Comparison of ENCODE assay signal across 8 cellular contexts in genomic region chr5:34486160-34486765, GRCh38.
DNase-seq lines count a peak whose midpoint lies in the region; ATAC-seq, FAIRE-seq and TF ChIP-seq lines count a peak whose summit lies in the region.

No MANE protein-coding gene starts in this region.

- intact Hi-C loops in activated CD4-positive, alpha-beta memory T cell treated with anti-CD3 and anti-CD28 coated beads for 36 hours (cut with micrococcal nuclease) = loop anchor here (1.0 to 10.0 kb wide), 4 partner anchors 52 to 517 kb away; partner anchors contain the start of gene TTC23L

- peak overlapping the region; percentile 46 for H4K91ac ChIP-seq in H1 (replicated peaks; ENCODE audit: insufficient read length, low read length)

- H4K8ac ChIP-seq in H1 (ENCODE audit: extremely low read depth, insufficient read depth, low read length) = no peak overlapping the region

- DNase-seq in GM03348 (ENCODE audit: low spot score) = peak; percentile 82
- DNase-seq in HK-2 (ENCODE audit: unreplicated experiment) = peak; percentile 75
- DNase-seq in NCI-H748 (lab: John Stamatoyannopoulos, UW; ENCODE audit: unreplicated experiment) = peak; percentile 97
- peak; percentile 78 for DNase-seq in activated CD4-positive, alpha-beta memory T cell treated with anti-CD3 and anti-CD28 coated beads for 36 hours
- peak in 1 of 2 experiments; percentile 90 for DNase-seq in H1 (ENCODE audit: low read depth in 1 of 2, low spot score in 2 of 2)
- DNase-seq in memory B cell (ENCODE audit: low spot score in 2 of 2) = peak; percentile 34 to 59
- peak; percentile 61 for DNase-seq in stimulated activated CD8-positive, alpha-beta memory T cell treated with anti-CD3 and anti-CD28 coated beads, Interleukin-15, amount 100 ng/mL, for 24 hours (ENCODE audit: low read depth)

- no peak overlapping the region for H3K18ac ChIP-seq in H1 (ENCODE audit: extremely low read depth, low read length)

- ATAC-seq in memory B cell (ENCODE audit: low read depth) (peak; percentile 52), HG02970 (IDR thresholded peaks at IDR 0.05; ENCODE audit: low FRiP score, unreplicated experiment) (no peak)

- H3K4me1 ChIP-seq in H1 (replicated peaks in 1 of 4; ENCODE audit: control insufficient read depth in 3 of 4, insufficient read depth in 4 of 4, low read length in 3 of 4) = peaks cover 6 to 26% (median 16%) of the 10 kb centered on the region in 4 experiments; a peak in 6 of 7 replicates

- TF ChIP-seq CTCF in H1 (IDR thresholded peaks at IDR 0.05; ENCODE audit: control extremely low read depth in 1 of 3, insufficient read depth in 1 of 3, low read depth in 1 of 3, low read length in 3 of 3) = peak; percentile 59 to 84 (median 77)

- peak overlapping the region; percentile 78 for H2BK120ac ChIP-seq in H1 (replicated peaks; ENCODE audit: low read depth, low read length)

- H2AFZ ChIP-seq in H1 (ENCODE audit: low read length) = no peak overlapping the region

- CTCF ChIA-PET in activated CD4-positive, alpha-beta memory T cell treated with anti-CD3 and anti-CD28 coated beads for 36 hours (lab: Charles Lee) = interaction anchor here (0.6 to 5.4 kb wide), 31 partner anchors 8 to 789 kb away, joined by 3 to 48 read pairs (median 4); no protein-coding TSS in a partner anchor
- CTCF ChIA-PET in H1 (lab: Charles Lee; ENCODE audit: partially characterized antibody) = interaction anchor here (0.6 to 5.0 kb wide), 29 partner anchors 9 to 518 kb away, joined by 3 to 44 read pairs (median 5); no protein-coding TSS in a partner anchor

- no peaks in the 10 kb centered on the region for H4K20me1 ChIP-seq in H1 (replicated peaks in 1 of 2; ENCODE audit: control insufficient read depth in 1 of 2, insufficient read depth in 2 of 2, low read length in 2 of 2)

- no peak overlapping the region for H2BK15ac ChIP-seq in H1 (ENCODE audit: low read length)

- H3K27me3 Mint-ChIP-seq in activated CD4-positive, alpha-beta memory T cell treated with anti-CD3 and anti-CD28 coated beads for 36 hours = peaks cover 39% of the 10 kb centered on the region
- H3K27me3 Mint-ChIP-seq in memory B cell = peaks cover 12% of the 10 kb centered on the region

- H3K4me3 Mint-ChIP-seq in activated CD4-positive, alpha-beta memory T cell treated with anti-CD3 and anti-CD28 coated beads for 36 hours = no peak overlapping the region
- H3K4me3 Mint-ChIP-seq in memory B cell = no peak overlapping the region

- TF ChIP-seq EP300 in H1 (IDR thresholded peaks at IDR 0.05; ENCODE audit: borderline replicate concordance in 1 of 2, low read depth in 2 of 2, low read length in 2 of 2) = 0 out of 3 replicates have a peak, but pooled peaks of 1 of the 2 experiments have one; percentile 26

- peaks cover 5 to 9% of the 10 kb centered on the region in 2 experiments; a peak in 3 of 4 replicates for H3K9me3 ChIP-seq in H1 (ENCODE audit: insufficient read depth in 2 of 2, low read depth in 1 of 2, low read length in 1 of 2)

- H3K23ac ChIP-seq in H1 (ENCODE audit: insufficient read length) = no peak overlapping the region

- H2BK12ac ChIP-seq in H1 (ENCODE audit: low read depth, low read length) = no peak overlapping the region

- H3K14ac ChIP-seq in H1 (ENCODE audit: insufficient read length) = no peak overlapping the region

- no peak overlapping the region for H3K27ac Mint-ChIP-seq in activated CD4-positive, alpha-beta memory T cell treated with anti-CD3 and anti-CD28 coated beads for 36 hours
- no peak overlapping the region for H3K27ac Mint-ChIP-seq in memory B cell

- no peaks in the 10 kb centered on the region for H3K79me2 ChIP-seq in H1 (ENCODE audit: control insufficient read depth in 1 of 2, insufficient read depth in 2 of 2, low read length in 2 of 2)

- no peak overlapping the region for H3K9ac ChIP-seq in H1 (replicated peaks in 1 of 4; ENCODE audit: extremely low read depth in 1 of 4, low read depth in 3 of 4, low read length in 3 of 4)

- H3K4me1 Mint-ChIP-seq in activated CD4-positive, alpha-beta memory T cell treated with anti-CD3 and anti-CD28 coated beads for 36 hours (ENCODE audit: low read depth) = peaks cover 8% of the 10 kb centered on the region
- peaks cover 3% of the 10 kb centered on the region for H3K4me1 Mint-ChIP-seq in memory B cell

- TF ChIP-seq RAD21 in H1 (IDR thresholded peaks at IDR 0.05 in 1 of 2, conservative IDR thresholded peaks at IDR 0.05 in 1 of 2; ENCODE audit: low read depth in 2 of 2, low read length in 2 of 2) = peak; percentile 93 to 97

- no peak overlapping the region for H3K4me2 ChIP-seq in H1 (ENCODE audit: insufficient read depth in 1 of 2, low read depth in 2 of 2, low read length in 2 of 2)

- 36% methylated on average over 14 of the region's 14 CpGs; no CpG with 5 or more reads in 1 of the 2 experiments for WGBS in H1 (ENCODE audit: extremely low coverage in 1 of 2, insufficient coverage in 1 of 2, insufficient read length in 1 of 2, insufficient replicate concordance in 2 of 2, low coverage in 1 of 2, low lambda C conversion rate in 2 of 2, missing lambda C conversion rate in 1 of 2), 2 experiments

- H2AK5ac ChIP-seq in H1 (ENCODE audit: low read depth, low read length) = no peak overlapping the region

- H3K56ac ChIP-seq in H1 (replicated peaks; ENCODE audit: insufficient read length, low read depth, low read length) = no peak overlapping the region

- H3K36me3 ChIP-seq in H1 (ENCODE audit: control insufficient read depth in 2 of 4, insufficient read depth in 4 of 4, low read length in 3 of 4) = no peaks in the 10 kb centered on the region

- peak; percentile 72 for FAIRE-seq in H1 (lab: Jason Lieb, UNC)

- H3K27ac ChIP-seq in H1 (ENCODE audit: low read depth, low read length) = no peak overlapping the region

- H3K23me2 ChIP-seq in H1 (ENCODE audit: low read depth, low read length) = no peaks in the 10 kb centered on the region

- H3K4me3 ChIP-seq in H1 (ENCODE audit: extremely low read depth in 1 of 4, insufficient read depth in 2 of 4, low read depth in 3 of 4, low read length in 4 of 4) = no peak overlapping the region

- H3K9me3 Mint-ChIP-seq in activated CD4-positive, alpha-beta memory T cell treated with anti-CD3 and anti-CD28 coated beads for 36 hours = no peaks in the 10 kb centered on the region
- no peaks in the 10 kb centered on the region for H3K9me3 Mint-ChIP-seq in memory B cell

- no peaks in the 10 kb centered on the region for H3K36me3 Mint-ChIP-seq in activated CD4-positive, alpha-beta memory T cell treated with anti-CD3 and anti-CD28 coated beads for 36 hours
- H3K36me3 Mint-ChIP-seq in memory B cell = no peaks in the 10 kb centered on the region

- no peak overlapping the region for H4K5ac ChIP-seq in H1 (ENCODE audit: insufficient read length, low read depth, low read length)

- no peak for TF ChIP-seq POLR2A in H1 (IDR thresholded peaks at IDR 0.05; ENCODE audit: control extremely low read depth in 1 of 2, low read depth in 2 of 2, low read length in 2 of 2)

- H2BK20ac ChIP-seq in H1 (ENCODE audit: low read length) = no peak overlapping the region

- H3K4ac ChIP-seq in H1 (replicated peaks; ENCODE audit: insufficient read length, low read depth, low read length) = no peak overlapping the region

- H3K79me1 ChIP-seq in H1 (ENCODE audit: low read depth, low read length) = no peaks in the 10 kb centered on the region

- peak overlapping the region; percentile 19; the same call in 1 of the 2 replicates for H2BK5ac ChIP-seq in H1 (ENCODE audit: low read depth, low read length)

- POLR2A ChIA-PET in activated CD4-positive, alpha-beta memory T cell treated with anti-CD3 and anti-CD28 coated beads for 36 hours (lab: Charles Lee) = no interaction called here
- POLR2A ChIA-PET in H1 (lab: Charles Lee; ENCODE audit: partially characterized antibody) = interaction anchor here (0.7 to 3.4 kb wide), 6 partner anchors 11 to 444 kb away, joined by 3 to 22 read pairs (median 3); partner anchors contain the start of genes BRIX1, RAD1 and RAI14

- no peaks in the 10 kb centered on the region for H3K27me3 ChIP-seq in H1 (replicated peaks in 1 of 4; ENCODE audit: control insufficient read depth in 3 of 4, extremely low read depth in 1 of 4, insufficient read depth in 3 of 4, low read length in 3 of 4)

TF ChIP-seq in H1, 55 proteins besides CTCF, POLR2A, EP300 and RAD21:
- no peak for TF ChIP-seq BRCA1 (IDR thresholded peaks at IDR 0.05; ENCODE audit: low read depth, low read length)
- TF ChIP-seq TAF7 (optimal IDR thresholded peaks at IDR 0.05; ENCODE audit: borderline replicate concordance, low read depth, low read length) = peak; percentile 49
